Comparison of ENCODE assay signal across 31 cellular contexts in genomic region chr3:141070229-141070628, GRCh38. TPM values are rescaled to one million over a fixed set of nuclear protein-coding genes. Genes with fewer than 3 reads are reported as not detected.
"Had no signal": no experiment of that assay in that cellular context is flagged by ENCODE, and none has a peak within 500 bp of the region (broad histone marks: within the 10 kb centered on the region; RNA-seq: fewer than 3 reads in every experiment).

No MANE protein-coding gene starts in this region.

- H3K27me3 ChIP-seq: MG63, SJCRH30 had no signal

- H3K27ac ChIP-seq: KMS-11, RWPE1, SJCRH30, VCaP had no signal

- H3K4me3 Mint-ChIP-seq: activated CD4-positive, alpha-beta memory T cell treated with anti-CD3 and anti-CD28 coated beads for 36 hours; activated CD4-positive, alpha-beta T cell treated with anti-CD3 and anti-CD28 coated beads, Interleukin-2, amount 10 ng/mL, durations not matched to agents 7 days and 5 days; activated naive CD8-positive, alpha-beta T cell treated with anti-CD3 and anti-CD28 coated beads, Interleukin-2, amount 50 U/mL, for 24 hours; activated T-cell treated with anti-CD3 and anti-CD28 coated beads, Interleukin-2, amount 50 U/mL, for 4 hours had no signal

- H3K36me3 ChIP-seq: MG63 had no signal

- H3K9ac ChIP-seq: KMS-11, SK-N-SH had no signal

- ATAC-seq: activated naive CD4-positive, alpha-beta T cell treated with anti-CD3 and anti-CD28 coated beads, Interleukin-2, amount 50 U/mL, for 72 hours; activated naive CD8-positive, alpha-beta T cell treated with anti-CD3 and anti-CD28 coated beads, Interleukin-2, amount 50 U/mL, for 24 hours; activated T-cell treated with anti-CD3 and anti-CD28 coated beads, Interleukin-2, amount 50 U/mL, for 4 hours had no signal

- H3K4me1 ChIP-seq: SJCRH30 had no signal

- H3K36me3 Mint-ChIP-seq: activated CD4-positive, alpha-beta memory T cell treated with anti-CD3 and anti-CD28 coated beads for 36 hours; activated naive CD4-positive, alpha-beta T cell treated with anti-CD3 and anti-CD28 coated beads, Interleukin-2, amount 50 U/mL, for 72 hours had no signal

- H3K9me3 Mint-ChIP-seq: activated CD4-positive, alpha-beta memory T cell treated with anti-CD3 and anti-CD28 coated beads for 36 hours; activated CD4-positive, alpha-beta T cell treated with anti-CD3 and anti-CD28 coated beads, Interleukin-2, amount 10 ng/mL, durations not matched to agents 7 days and 5 days; activated naive CD4-positive, alpha-beta T cell treated with anti-CD3 and anti-CD28 coated beads, Interleukin-2, amount 50 U/mL, for 72 hours; activated naive CD8-positive, alpha-beta T cell treated with anti-CD3 and anti-CD28 coated beads, Interleukin-2, amount 50 U/mL, for 24 hours; activated T-cell treated with anti-CD3 and anti-CD28 coated beads, Interleukin-2, amount 50 U/mL, for 4 hours; brain had no signal

- H3K4me3 ChIP-seq: MG63, SJCRH30 had no signal

- H3K9me3 ChIP-seq: MG63, SJCRH30, SK-N-SH had no signal

- H3K4me1 Mint-ChIP-seq: activated CD4-positive, alpha-beta T cell treated with anti-CD3 and anti-CD28 coated beads, Interleukin-2, amount 10 ng/mL, durations not matched to agents 7 days and 5 days; activated naive CD8-positive, alpha-beta T cell treated with anti-CD3 and anti-CD28 coated beads, Interleukin-2, amount 50 U/mL, for 24 hours had no signal

- H3K27ac Mint-ChIP-seq: activated CD4-positive, alpha-beta memory T cell treated with anti-CD3 and anti-CD28 coated beads for 36 hours; activated CD4-positive, alpha-beta T cell treated with anti-CD3 and anti-CD28 coated beads, Interleukin-2, amount 10 ng/mL, durations not matched to agents 7 days and 5 days; activated naive CD4-positive, alpha-beta T cell treated with anti-CD3 and anti-CD28 coated beads, Interleukin-2, amount 50 U/mL, for 72 hours; activated naive CD8-positive, alpha-beta T cell treated with anti-CD3 and anti-CD28 coated beads, Interleukin-2, amount 50 U/mL, for 24 hours had no signal

- H3K27me3 Mint-ChIP-seq: activated CD4-positive, alpha-beta memory T cell treated with anti-CD3 and anti-CD28 coated beads for 36 hours; activated CD4-positive, alpha-beta T cell treated with anti-CD3 and anti-CD28 coated beads, Interleukin-2, amount 10 ng/mL, durations not matched to agents 7 days and 5 days; activated naive CD8-positive, alpha-beta T cell treated with anti-CD3 and anti-CD28 coated beads, Interleukin-2, amount 50 U/mL, for 24 hours; brain had no signal

- DNase-seq: activated CD4-positive, alpha-beta memory T cell treated with anti-CD3 and anti-CD28 coated beads for 36 hours; activated CD4-positive, alpha-beta T cell treated with anti-CD3 and anti-CD28 coated beads, Interleukin-2, amount 10 ng/mL, durations not matched to agents 7 days and 5 days; activated CD4-positive, CD25-positive, alpha-beta regulatory T cell; activated CD8-positive, alpha-beta memory T cell treated with anti-CD3 and anti-CD28 coated beads for 24 hours; activated effector memory CD4-positive, alpha-beta T cell treated with anti-CD3 and anti-CD28 coated beads, Interleukin-2, amount 50 U/mL, for 16 hours; activated naive CD4-positive, alpha-beta T cell treated with Interleukin-2 at 50 U/mL for 16 hours; activated naive CD8-positive, alpha-beta T cell treated with anti-CD3 and anti-CD28 coated beads, Interleukin-2, amount 50 U/mL, for 24 hours; activated T-cell treated with anti-CD3 and anti-CD28 coated beads, Interleukin-2, amount 50 U/mL, for 4 hours; amniotic stem cell; MG63; MV-4-11; NCI-H1092 treated with DMSO at 0.1 percent for 48 hours; NCI-H1417 treated with DMSO at 0.1 percent for 48 hours; NCI-H1694 treated with DMSO at 0.1 percent for 48 hours; NCI-H2029 treated with DMSO at 0.1 percent for 48 hours; NCI-H345; NCI-H510A; NCI-H526 treated with DMSO at 0.1 percent for 48 hours; NCI-H82; NK-92 treated with Interleukin-12 subunit alpha and Interleukin-12 subunit beta, amount 100 ng/mL, for 24 hours; OCI-M1; Right ventricle myocardium superior; SJCRH30; T-helper 1 cell had no signal

RNA-seq across cellular contexts. Expression of gene SPSB4, which starts 19.1 kb away (rescaled TPM):
- total RNA-seq: activated CD4-positive, alpha-beta memory T cell treated with anti-CD3 and anti-CD28 coated beads for 36 hours; activated CD4-positive, alpha-beta T cell treated with anti-CD3 and anti-CD28 coated beads, Interleukin-2, amount 10 ng/mL, durations not matched to agents 7 days and 5 days; activated naive CD4-positive, alpha-beta T cell treated with anti-CD3 and anti-CD28 coated beads, Interleukin-2, amount 50 U/mL, for 72 hours; activated T-cell treated with anti-CD3 and anti-CD28 coated beads, Interleukin-2, amount 50 U/mL, for 4 hours; T-helper 2 cell treated with Interferon-gamma antibody and Interleukin-4, amounts not matched to agents 100 ng/mL and 5 ng/mL, for 36 hours had no signal
